Comparison of ENCODE assay signal across 10 cellular contexts in the genomic region with DNA sequence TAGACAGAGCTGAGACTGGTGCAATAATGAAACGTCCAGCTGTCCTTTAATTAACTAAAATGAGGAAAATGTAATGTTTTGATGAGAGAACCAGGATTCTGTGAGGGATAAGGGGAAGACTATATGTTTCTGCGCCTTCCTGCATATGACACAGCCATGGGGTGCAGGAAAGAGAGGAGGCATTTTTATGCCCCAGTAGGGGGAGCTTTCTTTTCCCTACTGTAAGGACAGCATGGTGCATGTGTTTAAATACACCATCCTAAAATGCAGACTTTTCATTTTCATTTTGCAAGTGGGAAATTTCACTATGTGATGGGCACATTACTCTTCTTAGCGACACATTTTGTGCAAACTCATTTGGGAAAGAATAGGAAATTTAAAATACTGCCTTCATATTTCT.
DNase-seq lines count a peak whose midpoint lies in the region; ATAC-seq and TF ChIP-seq lines count a peak whose summit lies in the region.
"Had no signal": no experiment of that assay in that cellular context is flagged by ENCODE, and none has a peak within 500 bp of the region (broad histone marks: within the 10 kb centered on the region; RNA-seq: fewer than 3 reads in every experiment).

No MANE protein-coding gene starts in this region.

- no peak for DNase-seq in GM10266 (ENCODE audit: extremely low spot score)
- DNase-seq in LNCaP clone FGC (ENCODE audit: low read depth) = no peak
- DNase-seq in cardiac fibroblast (ENCODE audit: low read depth in 2 of 2) = peak; percentile 17 to 28
- no peak for DNase-seq in osteoblast (ENCODE audit: insufficient read length, low spot score, missing footprints)
- no peak for DNase-seq in activated CD4-positive, alpha-beta T cell treated with anti-CD3 and anti-CD28 coated beads for 48 hours
- DNase-seq in stimulated activated naive CD8-positive, alpha-beta T cell treated with anti-CD3 and anti-CD28 coated beads, Interleukin-15, amount 100 ng/mL, for 72 hours = no peak
- DNase-seq in SHP77 (lab: John Stamatoyannopoulos, UW) = no peak
- DNase-seq: NCI-H1417; stimulated activated CD4-positive, alpha-beta T cell treated with anti-CD3 and anti-CD28 coated beads, Interleukin-4, amount 100 ng/mL, for 24 hours had no signal

- H3K27me3 Mint-ChIP-seq in stimulated activated naive CD8-positive, alpha-beta T cell treated with anti-CD3 and anti-CD28 coated beads, Interleukin-15, amount 100 ng/mL, for 72 hours = no peaks in the 10 kb centered on the region

- H3K4me1 Mint-ChIP-seq in stimulated activated naive CD8-positive, alpha-beta T cell treated with anti-CD3 and anti-CD28 coated beads, Interleukin-15, amount 100 ng/mL, for 72 hours = no peaks in the 10 kb centered on the region

- no peaks in the 10 kb centered on the region for H3K79me2 ChIP-seq in osteoblast (ENCODE audit: insufficient read depth, low read length)

- no peaks in the 10 kb centered on the region for H3K27me3 ChIP-seq in osteoblast (ENCODE audit: insufficient read depth, low read length)

- no peaks in the 10 kb centered on the region for H3K9me3 Mint-ChIP-seq in stimulated activated naive CD8-positive, alpha-beta T cell treated with anti-CD3 and anti-CD28 coated beads, Interleukin-15, amount 100 ng/mL, for 72 hours

- H3K27ac ChIP-seq in osteoblast (ENCODE audit: low read depth, low read length) = no peak overlapping the region

- H3K4me1 ChIP-seq in osteoblast (ENCODE audit: insufficient read depth, low read length) = no peaks in the 10 kb centered on the region

- no peak overlapping the region for H3K27ac Mint-ChIP-seq in stimulated activated naive CD8-positive, alpha-beta T cell treated with anti-CD3 and anti-CD28 coated beads, Interleukin-15, amount 100 ng/mL, for 72 hours
- H3K27ac Mint-ChIP-seq: mesothelial cell of epicardium had no signal

- TF ChIP-seq CTCF in GM10266 (IDR thresholded peaks at IDR 0.05; ENCODE audit: control insufficient read depth, insufficient read depth, low read depth, missing control alignments) (peak; percentile 16), LNCaP clone FGC (IDR thresholded peaks at IDR 0.05; ENCODE audit: control insufficient read depth, extremely low read depth, insufficient read depth) (peak; percentile 41), cardiac fibroblast (IDR thresholded peaks at IDR 0.05; ENCODE audit: low read depth, low read length) (peak; percentile 30), osteoblast (IDR thresholded peaks at IDR 0.05; ENCODE audit: extremely low read depth, low read depth, low read length) (peak; percentile 73)

- H3K4me3 Mint-ChIP-seq in stimulated activated naive CD8-positive, alpha-beta T cell treated with anti-CD3 and anti-CD28 coated beads, Interleukin-15, amount 100 ng/mL, for 72 hours = no peak overlapping the region
- H3K4me3 Mint-ChIP-seq: mesothelial cell of epicardium had no signal

- no peaks in the 10 kb centered on the region for H3K9me3 ChIP-seq in osteoblast (ENCODE audit: low read depth, low read length)

- no peak overlapping the region for H3K4me2 ChIP-seq in osteoblast (ENCODE audit: insufficient read depth, low read length)

- no peaks in the 10 kb centered on the region for H4K20me1 ChIP-seq in osteoblast (ENCODE audit: insufficient read depth, low read length)

- no peaks in the 10 kb centered on the region for H3K36me3 ChIP-seq in osteoblast (ENCODE audit: insufficient read depth, low read length)

- no peak for ATAC-seq in stimulated activated naive CD8-positive, alpha-beta T cell treated with anti-CD3 and anti-CD28 coated beads, Interleukin-15, amount 100 ng/mL, for 72 hours

- no peak overlapping the region for H3K4me3 ChIP-seq in LNCaP clone FGC (ENCODE audit: low read depth, low read length)
- H3K4me3 ChIP-seq in cardiac fibroblast (replicated peaks in 1 of 2; ENCODE audit: low read depth in 2 of 2, low read length in 2 of 2) = no peak overlapping the region
- no peak overlapping the region for H3K4me3 ChIP-seq in osteoblast (ENCODE audit: insufficient read depth, low read length)

- H2AFZ ChIP-seq in osteoblast (ENCODE audit: low read length) = no peak overlapping the region

Comparison
In these comparisons a context has a peak if more than half of its experiments do, and no peak if none do; other contexts are left out.
1. DNase-seq: peak in cardiac fibroblast (2 of 2); none in GM10266 (single experiment), LNCaP clone FGC (single experiment), osteoblast (single experiment), activated CD4-positive, alpha-beta T cell treated with anti-CD3 and anti-CD28 coated beads for 48 hours (single experiment), stimulated activated naive CD8-positive, alpha-beta T cell treated with anti-CD3 and anti-CD28 coated beads, Interleukin-15, amount 100 ng/mL, for 72 hours (0 of 2) and SHP77 (0 of 2).
2. CTCF ChIP-seq: peak in every context shown above with its lines; median percentile 73 in osteoblast; 41 in LNCaP clone FGC; 30 in cardiac fibroblast; 16 in GM10266.